1 cellular context compared by ENCODE assay signal in the genomic region with DNA sequence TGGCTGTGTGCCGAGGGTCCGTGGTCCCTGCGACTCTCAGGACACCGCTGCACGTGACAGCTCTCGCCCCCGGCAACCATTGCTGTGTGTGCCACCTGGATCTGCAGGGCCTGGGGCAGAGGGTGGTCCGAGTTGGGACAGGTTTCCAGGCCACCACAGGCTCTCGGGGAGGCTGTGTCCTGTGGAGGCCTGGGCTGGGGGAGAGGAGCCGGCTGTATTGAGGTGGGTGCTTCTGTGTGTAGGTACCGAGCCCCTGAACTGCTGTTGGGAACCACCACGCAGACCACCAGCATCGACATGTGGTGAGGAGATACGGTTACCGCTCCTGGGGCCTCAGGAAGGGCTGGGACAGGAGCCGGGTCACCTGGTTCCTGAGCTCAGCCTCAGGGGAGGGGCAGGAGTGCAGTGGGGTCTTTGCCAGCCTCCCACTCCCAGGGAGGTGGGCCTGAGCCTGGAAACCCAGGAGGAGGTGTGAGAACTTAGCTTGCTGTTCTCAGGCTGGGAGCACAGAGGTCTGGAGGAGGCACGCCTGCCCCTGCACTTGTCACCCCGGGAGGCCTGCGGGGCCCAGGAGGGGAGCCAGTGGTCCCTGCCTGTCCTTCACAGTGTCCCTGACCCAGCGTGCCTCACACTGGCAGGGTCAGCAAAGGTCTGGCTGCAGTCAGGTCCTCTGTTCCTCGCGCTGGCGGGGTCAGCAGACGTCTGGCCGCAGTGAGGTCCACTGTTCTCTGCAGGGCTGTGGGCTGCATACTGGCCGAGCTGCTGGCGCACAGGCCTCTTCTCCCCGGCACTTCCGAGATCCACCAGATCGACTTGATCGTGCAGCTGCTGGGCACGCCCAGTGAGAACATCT.
TF ChIP-seq lines count a peak whose summit lies in the region.

No MANE protein-coding gene starts in this region.

TF ChIP-seq in HepG2, 621 proteins besides CTCF, POLR2A, EP300 and RAD21 (continued from another document and continues in another):
- TF ChIP-seq, protein P1, sequence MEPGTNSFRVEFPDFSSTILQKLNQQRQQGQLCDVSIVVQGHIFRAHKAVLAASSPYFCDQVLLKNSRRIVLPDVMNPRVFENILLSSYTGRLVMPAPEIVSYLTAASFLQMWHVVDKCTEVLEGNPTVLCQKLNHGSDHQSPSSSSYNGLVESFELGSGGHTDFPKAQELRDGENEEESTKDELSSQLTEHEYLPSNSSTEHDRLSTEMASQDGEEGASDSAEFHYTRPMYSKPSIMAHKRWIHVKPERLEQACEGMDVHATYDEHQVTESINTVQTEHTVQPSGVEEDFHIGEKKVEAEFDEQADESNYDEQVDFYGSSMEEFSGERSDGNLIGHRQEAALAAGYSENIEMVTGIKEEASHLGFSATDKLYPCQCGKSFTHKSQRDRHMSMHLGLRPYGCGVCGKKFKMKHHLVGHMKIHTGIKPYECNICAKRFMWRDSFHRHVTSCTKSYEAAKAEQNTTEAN (CRISPR knock-in tag; conservative IDR thresholded peaks at IDR 0.05): no peak
- TF ChIP-seq SNAPC2 (CRISPR knock-in tag; IDR thresholded peaks at IDR 0.05): no peak
- no peak for TF ChIP-seq SMYD3 (CRISPR knock-in tag; IDR thresholded peaks at IDR 0.05)
- TF ChIP-seq SIN3A (IDR thresholded peaks at IDR 0.05; ENCODE audit: borderline replicate concordance, low read depth, low read length): no peak
- TF ChIP-seq, protein P2, sequence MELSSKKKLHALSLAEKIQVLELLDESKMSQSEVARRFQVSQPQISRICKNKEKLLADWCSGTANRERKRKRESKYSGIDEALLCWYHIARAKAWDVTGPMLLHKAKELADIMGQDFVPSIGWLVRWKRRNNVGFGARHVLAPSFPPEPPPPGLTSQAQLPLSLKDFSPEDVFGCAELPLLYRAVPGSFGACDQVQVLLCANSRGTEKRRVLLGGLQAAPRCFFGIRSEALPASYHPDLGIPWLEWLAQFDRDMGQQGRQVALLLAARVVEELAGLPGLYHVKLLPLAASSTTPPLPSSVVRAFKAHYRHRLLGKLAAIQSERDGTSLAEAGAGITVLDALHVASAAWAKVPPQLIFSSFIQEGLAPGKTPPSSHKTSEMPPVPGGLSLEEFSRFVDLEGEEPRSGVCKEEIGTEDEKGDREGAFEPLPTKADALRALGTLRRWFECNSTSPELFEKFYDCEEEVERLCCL (CRISPR knock-in tag; IDR thresholded peaks at IDR 0.05; ENCODE audit: borderline replicate concordance): no peak
- TF ChIP-seq PAX8 (CRISPR knock-in tag; IDR thresholded peaks at IDR 0.05; ENCODE audit: borderline replicate concordance): no peak
- TF ChIP-seq, protein P3, sequence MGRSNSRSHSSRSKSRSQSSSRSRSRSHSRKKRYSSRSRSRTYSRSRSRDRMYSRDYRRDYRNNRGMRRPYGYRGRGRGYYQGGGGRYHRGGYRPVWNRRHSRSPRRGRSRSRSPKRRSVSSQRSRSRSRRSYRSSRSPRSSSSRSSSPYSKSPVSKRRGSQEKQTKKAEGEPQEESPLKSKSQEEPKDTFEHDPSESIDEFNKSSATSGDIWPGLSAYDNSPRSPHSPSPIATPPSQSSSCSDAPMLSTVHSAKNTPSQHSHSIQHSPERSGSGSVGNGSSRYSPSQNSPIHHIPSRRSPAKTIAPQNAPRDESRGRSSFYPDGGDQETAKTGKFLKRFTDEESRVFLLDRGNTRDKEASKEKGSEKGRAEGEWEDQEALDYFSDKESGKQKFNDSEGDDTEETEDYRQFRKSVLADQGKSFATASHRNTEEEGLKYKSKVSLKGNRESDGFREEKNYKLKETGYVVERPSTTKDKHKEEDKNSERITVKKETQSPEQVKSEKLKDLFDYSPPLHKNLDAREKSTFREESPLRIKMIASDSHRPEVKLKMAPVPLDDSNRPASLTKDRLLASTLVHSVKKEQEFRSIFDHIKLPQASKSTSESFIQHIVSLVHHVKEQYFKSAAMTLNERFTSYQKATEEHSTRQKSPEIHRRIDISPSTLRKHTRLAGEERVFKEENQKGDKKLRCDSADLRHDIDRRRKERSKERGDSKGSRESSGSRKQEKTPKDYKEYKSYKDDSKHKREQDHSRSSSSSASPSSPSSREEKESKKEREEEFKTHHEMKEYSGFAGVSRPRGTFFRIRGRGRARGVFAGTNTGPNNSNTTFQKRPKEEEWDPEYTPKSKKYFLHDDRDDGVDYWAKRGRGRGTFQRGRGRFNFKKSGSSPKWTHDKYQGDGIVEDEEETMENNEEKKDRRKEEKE (IDR thresholded peaks at IDR 0.05): no peak
- no peak for TF ChIP-seq ZBTB42 (CRISPR knock-in tag; IDR thresholded peaks at IDR 0.05)
- TF ChIP-seq, protein P4, sequence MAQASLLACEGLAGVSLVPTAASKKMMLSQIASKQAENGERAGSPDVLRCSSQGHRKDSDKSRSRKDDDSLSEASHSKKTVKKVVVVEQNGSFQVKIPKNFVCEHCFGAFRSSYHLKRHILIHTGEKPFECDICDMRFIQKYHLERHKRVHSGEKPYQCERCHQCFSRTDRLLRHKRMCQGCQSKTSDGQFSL (CRISPR knock-in tag; IDR thresholded peaks at IDR 0.05): no peak
- no peak for TF ChIP-seq PTBP1 (IDR thresholded peaks at IDR 0.05; ENCODE audit: low read depth, low read length, poor library complexity, severe bottlenecking)
- TF ChIP-seq, protein P5, sequence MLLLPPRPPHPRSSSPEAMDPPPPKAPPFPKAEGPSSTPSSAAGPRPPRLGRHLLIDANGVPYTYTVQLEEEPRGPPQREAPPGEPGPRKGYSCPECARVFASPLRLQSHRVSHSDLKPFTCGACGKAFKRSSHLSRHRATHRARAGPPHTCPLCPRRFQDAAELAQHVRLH (CRISPR knock-in tag; IDR thresholded peaks at IDR 0.05; ENCODE audit: borderline replicate concordance, low read depth): no peak
- TF ChIP-seq, protein P6, sequence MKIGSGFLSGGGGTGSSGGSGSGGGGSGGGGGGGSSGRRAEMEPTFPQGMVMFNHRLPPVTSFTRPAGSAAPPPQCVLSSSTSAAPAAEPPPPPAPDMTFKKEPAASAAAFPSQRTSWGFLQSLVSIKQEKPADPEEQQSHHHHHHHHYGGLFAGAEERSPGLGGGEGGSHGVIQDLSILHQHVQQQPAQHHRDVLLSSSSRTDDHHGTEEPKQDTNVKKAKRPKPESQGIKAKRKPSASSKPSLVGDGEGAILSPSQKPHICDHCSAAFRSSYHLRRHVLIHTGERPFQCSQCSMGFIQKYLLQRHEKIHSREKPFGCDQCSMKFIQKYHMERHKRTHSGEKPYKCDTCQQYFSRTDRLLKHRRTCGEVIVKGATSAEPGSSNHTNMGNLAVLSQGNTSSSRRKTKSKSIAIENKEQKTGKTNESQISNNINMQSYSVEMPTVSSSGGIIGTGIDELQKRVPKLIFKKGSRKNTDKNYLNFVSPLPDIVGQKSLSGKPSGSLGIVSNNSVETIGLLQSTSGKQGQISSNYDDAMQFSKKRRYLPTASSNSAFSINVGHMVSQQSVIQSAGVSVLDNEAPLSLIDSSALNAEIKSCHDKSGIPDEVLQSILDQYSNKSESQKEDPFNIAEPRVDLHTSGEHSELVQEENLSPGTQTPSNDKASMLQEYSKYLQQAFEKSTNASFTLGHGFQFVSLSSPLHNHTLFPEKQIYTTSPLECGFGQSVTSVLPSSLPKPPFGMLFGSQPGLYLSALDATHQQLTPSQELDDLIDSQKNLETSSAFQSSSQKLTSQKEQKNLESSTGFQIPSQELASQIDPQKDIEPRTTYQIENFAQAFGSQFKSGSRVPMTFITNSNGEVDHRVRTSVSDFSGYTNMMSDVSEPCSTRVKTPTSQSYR (CRISPR knock-in tag; IDR thresholded peaks at IDR 0.05; ENCODE audit: borderline replicate concordance): 0 out of 2 replicates have a peak, but pooled peaks have one; percentile 8
- no peak for TF ChIP-seq NPAS2 (CRISPR knock-in tag; IDR thresholded peaks at IDR 0.05; ENCODE audit: borderline replicate concordance)
- no peak for TF ChIP-seq ZNF567 (CRISPR knock-in tag; IDR thresholded peaks at IDR 0.05; ENCODE audit: borderline replicate concordance)
- no peak for TF ChIP-seq SCMH1 (CRISPR knock-in tag; IDR thresholded peaks at IDR 0.05; ENCODE audit: borderline replicate concordance)
- no peak for TF ChIP-seq ZNF558 (CRISPR knock-in tag; IDR thresholded peaks at IDR 0.05; ENCODE audit: borderline replicate concordance)
- TF ChIP-seq, protein P7, sequence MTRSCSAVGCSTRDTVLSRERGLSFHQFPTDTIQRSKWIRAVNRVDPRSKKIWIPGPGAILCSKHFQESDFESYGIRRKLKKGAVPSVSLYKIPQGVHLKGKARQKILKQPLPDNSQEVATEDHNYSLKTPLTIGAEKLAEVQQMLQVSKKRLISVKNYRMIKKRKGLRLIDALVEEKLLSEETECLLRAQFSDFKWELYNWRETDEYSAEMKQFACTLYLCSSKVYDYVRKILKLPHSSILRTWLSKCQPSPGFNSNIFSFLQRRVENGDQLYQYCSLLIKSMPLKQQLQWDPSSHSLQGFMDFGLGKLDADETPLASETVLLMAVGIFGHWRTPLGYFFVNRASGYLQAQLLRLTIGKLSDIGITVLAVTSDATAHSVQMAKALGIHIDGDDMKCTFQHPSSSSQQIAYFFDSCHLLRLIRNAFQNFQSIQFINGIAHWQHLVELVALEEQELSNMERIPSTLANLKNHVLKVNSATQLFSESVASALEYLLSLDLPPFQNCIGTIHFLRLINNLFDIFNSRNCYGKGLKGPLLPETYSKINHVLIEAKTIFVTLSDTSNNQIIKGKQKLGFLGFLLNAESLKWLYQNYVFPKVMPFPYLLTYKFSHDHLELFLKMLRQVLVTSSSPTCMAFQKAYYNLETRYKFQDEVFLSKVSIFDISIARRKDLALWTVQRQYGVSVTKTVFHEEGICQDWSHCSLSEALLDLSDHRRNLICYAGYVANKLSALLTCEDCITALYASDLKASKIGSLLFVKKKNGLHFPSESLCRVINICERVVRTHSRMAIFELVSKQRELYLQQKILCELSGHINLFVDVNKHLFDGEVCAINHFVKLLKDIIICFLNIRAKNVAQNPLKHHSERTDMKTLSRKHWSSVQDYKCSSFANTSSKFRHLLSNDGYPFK (CRISPR knock-in tag; IDR thresholded peaks at IDR 0.05; ENCODE audit: borderline replicate concordance): no peak
- no peak for TF ChIP-seq ZBTB8A (CRISPR knock-in tag; IDR thresholded peaks at IDR 0.05; ENCODE audit: borderline replicate concordance, low read depth)
- no peak for TF ChIP-seq ZNF282 (IDR thresholded peaks at IDR 0.05; ENCODE audit: partially characterized antibody)
- peak; percentile 20 for TF ChIP-seq AGO2 (optimal IDR thresholded peaks at IDR 0.05; ENCODE audit: low read depth, low read length)
- TF ChIP-seq, protein P8, sequence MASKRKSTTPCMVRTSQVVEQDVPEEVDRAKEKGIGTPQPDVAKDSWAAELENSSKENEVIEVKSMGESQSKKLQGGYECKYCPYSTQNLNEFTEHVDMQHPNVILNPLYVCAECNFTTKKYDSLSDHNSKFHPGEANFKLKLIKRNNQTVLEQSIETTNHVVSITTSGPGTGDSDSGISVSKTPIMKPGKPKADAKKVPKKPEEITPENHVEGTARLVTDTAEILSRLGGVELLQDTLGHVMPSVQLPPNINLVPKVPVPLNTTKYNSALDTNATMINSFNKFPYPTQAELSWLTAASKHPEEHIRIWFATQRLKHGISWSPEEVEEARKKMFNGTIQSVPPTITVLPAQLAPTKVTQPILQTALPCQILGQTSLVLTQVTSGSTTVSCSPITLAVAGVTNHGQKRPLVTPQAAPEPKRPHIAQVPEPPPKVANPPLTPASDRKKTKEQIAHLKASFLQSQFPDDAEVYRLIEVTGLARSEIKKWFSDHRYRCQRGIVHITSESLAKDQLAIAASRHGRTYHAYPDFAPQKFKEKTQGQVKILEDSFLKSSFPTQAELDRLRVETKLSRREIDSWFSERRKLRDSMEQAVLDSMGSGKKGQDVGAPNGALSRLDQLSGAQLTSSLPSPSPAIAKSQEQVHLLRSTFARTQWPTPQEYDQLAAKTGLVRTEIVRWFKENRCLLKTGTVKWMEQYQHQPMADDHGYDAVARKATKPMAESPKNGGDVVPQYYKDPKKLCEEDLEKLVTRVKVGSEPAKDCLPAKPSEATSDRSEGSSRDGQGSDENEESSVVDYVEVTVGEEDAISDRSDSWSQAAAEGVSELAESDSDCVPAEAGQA (IDR thresholded peaks at IDR 0.05; ENCODE audit: low read depth): no peak; the same call in 1 of the 2 replicates
- TF ChIP-seq, protein P8 (CRISPR knock-in tag; IDR thresholded peaks at IDR 0.05; ENCODE audit: borderline replicate concordance): no peak
- no peak for TF ChIP-seq ZFP37 (CRISPR knock-in tag; IDR thresholded peaks at IDR 0.05; ENCODE audit: borderline replicate concordance)
- TF ChIP-seq, protein P9, sequence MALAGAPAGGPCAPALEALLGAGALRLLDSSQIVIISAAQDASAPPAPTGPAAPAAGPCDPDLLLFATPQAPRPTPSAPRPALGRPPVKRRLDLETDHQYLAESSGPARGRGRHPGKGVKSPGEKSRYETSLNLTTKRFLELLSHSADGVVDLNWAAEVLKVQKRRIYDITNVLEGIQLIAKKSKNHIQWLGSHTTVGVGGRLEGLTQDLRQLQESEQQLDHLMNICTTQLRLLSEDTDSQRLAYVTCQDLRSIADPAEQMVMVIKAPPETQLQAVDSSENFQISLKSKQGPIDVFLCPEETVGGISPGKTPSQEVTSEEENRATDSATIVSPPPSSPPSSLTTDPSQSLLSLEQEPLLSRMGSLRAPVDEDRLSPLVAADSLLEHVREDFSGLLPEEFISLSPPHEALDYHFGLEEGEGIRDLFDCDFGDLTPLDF (CRISPR knock-in tag; IDR thresholded peaks at IDR 0.05): no peak
- TF ChIP-seq RFX1 (IDR thresholded peaks at IDR 0.05): no peak
- peak; percentile 24; the same call in 1 of the 2 replicates for TF ChIP-seq ZNF331 (CRISPR knock-in tag; IDR thresholded peaks at IDR 0.05)
- TF ChIP-seq, protein P10, sequence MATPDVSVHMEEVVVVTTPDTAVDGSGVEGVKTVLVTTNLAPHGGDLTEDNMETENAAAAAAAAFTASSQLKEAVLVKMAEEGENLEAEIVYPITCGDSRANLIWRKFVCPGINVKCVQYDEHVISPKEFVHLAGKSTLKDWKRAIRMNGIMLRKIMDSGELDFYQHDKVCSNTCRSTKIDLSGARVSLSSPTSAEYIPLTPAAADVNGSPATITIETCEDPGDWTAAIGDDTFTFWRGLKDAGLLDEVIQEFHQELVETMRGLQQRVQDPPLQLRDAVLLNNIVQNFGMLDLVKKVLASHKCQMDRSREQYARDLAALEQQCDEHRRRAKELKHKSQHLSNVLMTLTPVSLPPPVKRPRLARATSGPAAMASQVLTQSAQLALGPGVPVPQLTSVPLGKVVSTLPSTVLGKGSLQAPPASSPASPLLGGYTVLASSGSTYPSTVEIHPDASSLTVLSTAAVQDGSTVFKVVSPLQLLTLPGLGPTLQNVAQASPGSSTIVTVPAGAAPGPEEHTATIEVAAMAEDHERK (CRISPR knock-in tag; IDR thresholded peaks at IDR 0.05; ENCODE audit: low read depth): no peak
- TF ChIP-seq SOX5 (CRISPR knock-in tag; IDR thresholded peaks at IDR 0.05; ENCODE audit: borderline replicate concordance): peak; percentile 46; the same call in 1 of the 2 replicates
